Comparison of ENCODE assay signal across 8 cellular contexts in the genomic region with DNA sequence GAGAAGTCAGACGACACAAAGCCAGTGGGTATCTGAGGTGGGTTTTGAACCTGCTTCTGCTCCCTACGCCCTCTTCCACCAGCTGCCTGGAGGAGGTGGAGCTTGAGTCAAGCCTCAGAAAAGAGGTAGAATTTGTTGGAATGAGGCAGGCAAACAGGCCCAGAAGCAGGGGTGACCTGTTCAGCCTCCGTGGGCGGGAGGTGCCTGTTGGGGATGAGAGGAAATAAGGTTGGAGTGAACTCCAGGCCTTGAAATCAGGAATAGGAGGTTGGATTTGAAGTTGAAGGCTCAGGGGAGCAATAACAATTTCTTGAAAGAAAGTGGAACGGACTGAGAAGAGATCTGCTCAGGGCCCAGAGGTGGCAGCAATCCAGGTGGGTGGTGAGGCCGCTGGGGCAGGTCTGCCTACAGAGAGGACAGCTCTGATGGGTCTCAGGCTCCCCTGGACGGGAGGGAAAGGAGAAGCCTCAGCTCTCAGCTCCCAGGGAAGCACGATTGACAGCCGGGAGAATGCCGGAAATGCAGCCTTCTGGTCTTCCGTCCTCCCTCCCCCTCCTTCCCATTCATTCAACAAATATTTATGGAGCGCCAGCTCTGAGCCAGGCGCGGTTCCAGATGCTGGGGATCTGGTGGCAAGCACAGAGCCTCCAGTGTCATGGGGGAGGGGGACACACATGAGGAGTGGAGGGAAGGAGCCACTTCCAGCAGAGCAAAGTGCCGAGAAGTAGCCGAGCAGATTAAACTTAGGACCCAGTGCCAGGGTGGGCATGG.
DNase-seq lines count a peak whose midpoint lies in the region; ATAC-seq and TF ChIP-seq lines count a peak whose summit lies in the region.

No MANE protein-coding gene starts in this region.

- H3K27ac Mint-ChIP-seq in activated CD8-positive, alpha-beta T cell treated with anti-CD3 and anti-CD28 coated beads, Interleukin-2, amount 10 ng/mL, durations not matched to agents 7 days and 5 days = no peak overlapping the region

- H3K4me1 ChIP-seq in parathyroid adenoma = peaks cover 29% of the 10 kb centered on the region

- peak overlapping the region; percentile 30 for H2AFZ ChIP-seq in parathyroid adenoma

- DNase-seq in Daoy (ENCODE audit: low read depth) = peak; percentile 81
- peak; percentile 34 for DNase-seq in NCI-H446 treated with DMSO at 0.1 percent for 48 hours (lab: John Stamatoyannopoulos, UW)
- DNase-seq in epithelial cell of esophagus (ENCODE audit: low read depth) = peak; percentile 68
- no peak for DNase-seq in activated naive CD4-positive, alpha-beta T cell treated with Interleukin-2 at 50 U/mL for 16 hours
- DNase-seq in activated CD8-positive, alpha-beta T cell treated with anti-CD3 and anti-CD28 coated beads, Interleukin-2, amount 10 ng/mL, durations not matched to agents 7 days and 5 days = no peak
- no peak for DNase-seq in cerebellum (ENCODE audit: low spot score)

- H3K4me3 ChIP-seq in epithelial cell of esophagus (ENCODE audit: low read length) = no peak overlapping the region
- H3K4me3 ChIP-seq in parathyroid adenoma (ENCODE audit: low read depth, low read length) = no peak overlapping the region

- H3K4me2 ChIP-seq in parathyroid adenoma (ENCODE audit: low read length) = no peak overlapping the region

- peak overlapping the region; percentile 16 for H3K27ac ChIP-seq in parathyroid adenoma

- H3K27me3 ChIP-seq in parathyroid adenoma (ENCODE audit: control insufficient read depth, insufficient read depth, low read length) = no peaks in the 10 kb centered on the region

- CTCF ChIA-PET in activated CD8-positive, alpha-beta T cell treated with anti-CD3 and anti-CD28 coated beads, Interleukin-2, amount 10 ng/mL, durations not matched to agents 7 days and 5 days (lab: Charles Lee) = no interaction called here

- peaks cover 58% of the 10 kb centered on the region for H3K79me2 ChIP-seq in parathyroid adenoma

- peaks cover 2% of the 10 kb centered on the region for H3K4me1 Mint-ChIP-seq in activated CD8-positive, alpha-beta T cell treated with anti-CD3 and anti-CD28 coated beads, Interleukin-2, amount 10 ng/mL, durations not matched to agents 7 days and 5 days (ENCODE audit: low read depth)

- H3K36me3 ChIP-seq in parathyroid adenoma (ENCODE audit: control insufficient read depth, insufficient read depth, low read length) = no peaks in the 10 kb centered on the region

- no peaks in the 10 kb centered on the region for H3K9me3 ChIP-seq in parathyroid adenoma (ENCODE audit: control insufficient read depth, low read length)

- no peak overlapping the region for H3K4me3 Mint-ChIP-seq in activated CD8-positive, alpha-beta T cell treated with anti-CD3 and anti-CD28 coated beads, Interleukin-2, amount 10 ng/mL, durations not matched to agents 7 days and 5 days

- no peaks in the 10 kb centered on the region for H3K9me3 Mint-ChIP-seq in activated CD8-positive, alpha-beta T cell treated with anti-CD3 and anti-CD28 coated beads, Interleukin-2, amount 10 ng/mL, durations not matched to agents 7 days and 5 days (ENCODE audit: insufficient read depth)

- ATAC-seq in GM21526 (IDR thresholded peaks at IDR 0.05; ENCODE audit: low FRiP score, unreplicated experiment) = no peak
- ATAC-seq in activated CD8-positive, alpha-beta T cell treated with anti-CD3 and anti-CD28 coated beads, Interleukin-2, amount 10 ng/mL, durations not matched to agents 7 days and 5 days = no peak

- POLR2A ChIA-PET in activated CD8-positive, alpha-beta T cell treated with anti-CD3 and anti-CD28 coated beads, Interleukin-2, amount 10 ng/mL, durations not matched to agents 7 days and 5 days (lab: Charles Lee) = no interaction called here

- no peaks in the 10 kb centered on the region for H3K36me3 Mint-ChIP-seq in activated CD8-positive, alpha-beta T cell treated with anti-CD3 and anti-CD28 coated beads, Interleukin-2, amount 10 ng/mL, durations not matched to agents 7 days and 5 days (ENCODE audit: low read depth)

- no peak overlapping the region for H3K9ac ChIP-seq in parathyroid adenoma

- TF ChIP-seq CTCF in epithelial cell of esophagus (IDR thresholded peaks at IDR 0.05; ENCODE audit: insufficient read depth, low read depth, low read length, missing control alignments) (no peak), parathyroid adenoma (IDR thresholded peaks at IDR 0.05) (no peak)

- H3K27me3 Mint-ChIP-seq in activated CD8-positive, alpha-beta T cell treated with anti-CD3 and anti-CD28 coated beads, Interleukin-2, amount 10 ng/mL, durations not matched to agents 7 days and 5 days (ENCODE audit: low read depth) = peaks cover 51% of the 10 kb centered on the region

Comparison
In these comparisons a context has a peak if more than half of its experiments do, and no peak if none do; other contexts are left out.
1. DNase-seq: peak in Daoy (single experiment), NCI-H446 treated with DMSO at 0.1 percent for 48 hours (single experiment) and epithelial cell of esophagus (single experiment); none in activated naive CD4-positive, alpha-beta T cell treated with Interleukin-2 at 50 U/mL for 16 hours (single experiment), activated CD8-positive, alpha-beta T cell treated with anti-CD3 and anti-CD28 coated beads, Interleukin-2, amount 10 ng/mL, durations not matched to agents 7 days and 5 days (single experiment) and cerebellum (single experiment).